ENCODE assay signal across 20 cellular contexts in genomic region chr1:65512967-65513777, GRCh38.
DNase-seq lines count a peak whose midpoint lies in the region; ATAC-seq, FAIRE-seq and TF ChIP-seq lines count a peak whose summit lies in the region.
"Had no signal": no experiment of that assay in that cellular context is flagged by ENCODE, and none has a peak within 500 bp of the region (broad histone marks: within the 10 kb centered on the region; RNA-seq: fewer than 3 reads in every experiment).

No MANE protein-coding gene starts in this region.

- H3K4me1 ChIP-seq in astrocyte (ENCODE audit: insufficient read depth, low read length) (peaks cover 17% of the 10 kb centered on the region), skeletal muscle tissue (ENCODE audit: control insufficient read depth in 3 of 3, insufficient read depth in 3 of 3, low read length in 3 of 3) (peaks cover 3 to 16% (median 9%) of the 10 kb centered on the region in 3 donors)
- H3K4me1 ChIP-seq: BLaER1, gastroesophageal sphincter had no signal

- H4K20me1 ChIP-seq in astrocyte (ENCODE audit: insufficient read depth, low read length), result no peaks in the 10 kb centered on the region
- H4K20me1 ChIP-seq: BLaER1 had no signal

- H3K9me3 ChIP-seq in astrocyte (ENCODE audit: insufficient read depth, low read depth, low read length) (no peaks in the 10 kb centered on the region), skeletal muscle tissue (ENCODE audit: control insufficient read depth in 3 of 3, low read length in 3 of 3) (no peaks in the 10 kb centered on the region)
- H3K9me3 ChIP-seq: BLaER1, gastroesophageal sphincter, neutrophil had no signal

- H3K36me3 ChIP-seq in astrocyte (ENCODE audit: insufficient read depth, low read length), result no peaks in the 10 kb centered on the region
- no peaks in the 10 kb centered on the region for H3K36me3 ChIP-seq in skeletal muscle tissue (ENCODE audit: control insufficient read depth in 3 of 3, insufficient read depth in 3 of 3, low read length in 3 of 3)
- H3K36me3 ChIP-seq: BLaER1, gastroesophageal sphincter, left ventricle myocardium inferior, neutrophil had no signal

- DNase-seq in GM03348 (ENCODE audit: low spot score) (peak; percentile 7), astrocyte (ENCODE audit: low read depth) (no peak), left lobe of liver (ENCODE audit: low spot score) (peak; percentile 58), NCI-H2107 (lab: John Stamatoyannopoulos, UW) (no peak)
- DNase-seq in stimulated activated CD8-positive, alpha-beta memory T cell treated with anti-CD3 and anti-CD28 coated beads, Interleukin-4, amount 100 ng/mL, for 48 hours, result no peak
- DNase-seq: activated CD4-positive, alpha-beta T cell treated with anti-CD3 and anti-CD28 coated beads, Interleukin-2, amount 50 U/mL, for 48 hours; activated naive CD4-positive, alpha-beta T cell treated with Interleukin-2 at 50 U/mL for 16 hours; anterior cingulate cortex; left ventricle myocardium inferior; NCI-H1092; NCI-H526 treated with DMSO at 0.1 percent for 48 hours; stimulated activated CD4-positive, alpha-beta T cell treated with anti-CD3 and anti-CD28 coated beads, Interleukin-2, amount 100 ng/mL, for 48 hours; T-helper 17 cell had no signal

- FAIRE-seq in astrocyte (lab: Jason Lieb, UNC), result peak; percentile 47

- H3K4me3 Mint-ChIP-seq in astrocyte (ENCODE audit: unreplicated experiment), result no peak overlapping the region
- H3K4me3 Mint-ChIP-seq: T-helper 17 cell had no signal

- H3K4me2 ChIP-seq in astrocyte (ENCODE audit: low read length), result peak overlapping the region; percentile 18
- H3K4me2 ChIP-seq: BLaER1, KMS-11 had no signal

- no peaks in the 10 kb centered on the region for H3K27me3 Mint-ChIP-seq in astrocyte (ENCODE audit: low read depth, unreplicated experiment)
- H3K27me3 Mint-ChIP-seq: T-helper 17 cell had no signal

- no peak overlapping the region for H3K27ac Mint-ChIP-seq in astrocyte (ENCODE audit: unreplicated experiment)
- H3K27ac Mint-ChIP-seq: T-helper 17 cell had no signal

- no peak overlapping the region for H3K9ac ChIP-seq in astrocyte (ENCODE audit: low read length)
- no peak overlapping the region for H3K9ac ChIP-seq in skeletal muscle tissue (ENCODE audit: low read depth in 1 of 3, low read length in 3 of 3)
- H3K9ac ChIP-seq: BLaER1, KMS-11 had no signal

- peaks cover 4% of the 10 kb centered on the region for H3K36me3 Mint-ChIP-seq in astrocyte (ENCODE audit: low read depth, unreplicated experiment)

- no peak for TF ChIP-seq CTCF in astrocyte (IDR thresholded peaks at IDR 0.05; ENCODE audit: insufficient read depth, low read depth, low read length)

- no peak overlapping the region for H2AFZ ChIP-seq in astrocyte (ENCODE audit: low read depth, low read length)

- H3K4me3 ChIP-seq in astrocyte (ENCODE audit: insufficient read depth, low read depth, low read length), result no peak overlapping the region
- no peak overlapping the region for H3K4me3 ChIP-seq in skeletal muscle tissue (ENCODE audit: low read length in 3 of 3)
- H3K4me3 ChIP-seq: BLaER1, coronary artery, gastroesophageal sphincter, left ventricle myocardium inferior had no signal

- H3K79me2 ChIP-seq in astrocyte (ENCODE audit: insufficient read depth, low read length), result no peaks in the 10 kb centered on the region

- peaks cover 2% of the 10 kb centered on the region for H3K9me3 Mint-ChIP-seq in astrocyte (ENCODE audit: unreplicated experiment)

- H3K4me1 Mint-ChIP-seq in astrocyte (ENCODE audit: low read depth, unreplicated experiment), result peaks cover 30% of the 10 kb centered on the region
- H3K4me1 Mint-ChIP-seq: T-helper 17 cell had no signal

- no peak overlapping the region for H3K27ac ChIP-seq in astrocyte (ENCODE audit: low read depth, low read length)
- peak overlapping the region; percentile 14 for H3K27ac ChIP-seq in skeletal muscle tissue (ENCODE audit: low read depth, low read length)
- H3K27ac ChIP-seq: BLaER1, coronary artery, gastroesophageal sphincter, KMS-11, left ventricle myocardium inferior, neutrophil had no signal

- ATAC-seq in left lobe of liver, result peak; percentile 76
- no peak for ATAC-seq in HG03457 (IDR thresholded peaks at IDR 0.05; ENCODE audit: unreplicated experiment)
- ATAC-seq: gastroesophageal sphincter, T-helper 17 cell had no signal

- H3K27me3 ChIP-seq in astrocyte (ENCODE audit: insufficient read depth, low read length) (no peaks in the 10 kb centered on the region), skeletal muscle tissue (ENCODE audit: control insufficient read depth in 3 of 3, insufficient read depth in 3 of 3, low read length in 3 of 3) (no peaks in the 10 kb centered on the region)
- H3K27me3 ChIP-seq: BLaER1, gastroesophageal sphincter, neutrophil had no signal

Comparison
In these comparisons a context has a peak if more than half of its experiments do, and no peak if none do; other contexts are left out.
1. DNase-seq: peak in GM03348 (single experiment) and left lobe of liver (single experiment); none in astrocyte (single experiment), NCI-H2107 (single experiment) and stimulated activated CD8-positive, alpha-beta memory T cell treated with anti-CD3 and anti-CD28 coated beads, Interleukin-4, amount 100 ng/mL, for 48 hours (single experiment).